8 cellular contexts compared by ENCODE assay signal in the genomic region with DNA sequence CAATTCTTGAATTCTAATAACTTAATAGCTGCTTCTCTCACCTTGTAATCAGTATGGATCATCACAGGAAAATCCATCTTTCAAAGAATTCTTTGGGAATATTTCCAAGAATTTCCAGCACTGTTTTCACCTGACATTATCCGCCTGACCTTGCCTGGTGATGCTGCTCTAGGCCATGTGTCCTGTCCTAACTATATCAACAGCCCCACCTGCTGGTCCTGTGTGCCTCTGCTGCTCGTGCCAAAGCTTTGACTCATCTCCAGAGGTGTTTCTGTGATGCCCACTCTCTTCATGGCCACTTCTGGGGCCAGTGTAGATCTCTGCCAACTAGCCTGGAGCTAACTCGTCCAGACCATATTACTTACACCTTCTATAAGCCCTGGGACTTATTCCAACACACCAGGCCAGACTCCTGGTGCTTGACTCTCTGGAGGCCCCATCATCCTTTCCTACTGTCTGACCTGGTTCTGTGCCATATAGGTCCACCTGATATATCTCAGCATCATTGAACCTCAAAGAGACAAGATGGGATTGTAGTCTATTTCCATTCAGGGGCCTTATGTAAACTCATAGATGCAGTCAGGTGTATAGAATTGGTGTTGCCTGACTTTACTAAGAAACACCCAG.
DNase-seq lines count a peak whose midpoint lies in the region; ATAC-seq and TF ChIP-seq lines count a peak whose summit lies in the region.

No MANE protein-coding gene starts in this region.

- H3K4me3 Mint-ChIP-seq in natural killer cell treated with Interleukin-12 subunit alpha and Interleukin-12 subunit beta and Interleukin-15 and Interleukin-18, amount 100 ng/mL, for 72 hours: no peak overlapping the region

- no peaks in the 10 kb centered on the region for H3K9me3 Mint-ChIP-seq in natural killer cell treated with Interleukin-12 subunit alpha and Interleukin-12 subunit beta and Interleukin-15 and Interleukin-18, amount 100 ng/mL, for 72 hours

- peaks cover 0 to 3% of the 10 kb centered on the region in 2 donors for H3K27me3 Mint-ChIP-seq in natural killer cell treated with Interleukin-12 subunit alpha and Interleukin-12 subunit beta and Interleukin-15 and Interleukin-18, amount 100 ng/mL, for 72 hours

- CTCF ChIA-PET in AG04449 (lab: Yijun Ruan, JAX): interaction anchor here (1.0 to 2.5 kb wide), 7 partner anchors 11 to 478 kb away, joined by 3 to 10 read pairs (median 5); no protein-coding TSS in a partner anchor

- ATAC-seq in GM18517 (IDR thresholded peaks at IDR 0.05; ENCODE audit: unreplicated experiment) (peak; percentile 77), HG03378 (IDR thresholded peaks at IDR 0.05; ENCODE audit: unreplicated experiment) (peak; percentile 66)
- ATAC-seq in natural killer cell treated with Interleukin-12 subunit alpha and Interleukin-12 subunit beta and Interleukin-15 and Interleukin-18, amount 100 ng/mL, for 72 hours: peak; percentile 72 to 82

- POLR2A ChIA-PET in AG04449 (lab: Yijun Ruan, JAX): no interaction called here

- H3K27ac Mint-ChIP-seq in natural killer cell treated with Interleukin-12 subunit alpha and Interleukin-12 subunit beta and Interleukin-15 and Interleukin-18, amount 100 ng/mL, for 72 hours: no peak overlapping the region

- TF ChIP-seq POLR2A in erythroblast (IDR thresholded peaks at IDR 0.05; ENCODE audit: low read length): no peak

- peak; percentile 70 for TF ChIP-seq CTCF in AG04449 (IDR thresholded peaks at IDR 0.05; ENCODE audit: insufficient read depth, low read length, missing control alignments)

- no peak for DNase-seq in AG04449 (ENCODE audit: low read depth, low spot score)
- DNase-seq in NOMO-1 treated with dmso at 0.1 percent for 144 hours (lab: John Stamatoyannopoulos, UW; ENCODE audit: unreplicated experiment): peak; percentile 37
- peak; percentile 54 for DNase-seq in activated CD8-positive, alpha-beta memory T cell treated with anti-CD3 and anti-CD28 coated beads, Interleukin-2, amount 50 U/mL, for 4 hours
- DNase-seq in erythroblast (lab: John Stamatoyannopoulos, UW): peak; percentile 35 to 54
- no peak for DNase-seq in natural killer cell treated with Interleukin-12 subunit alpha and Interleukin-12 subunit beta and Interleukin-15 and Interleukin-18, amount 100 ng/mL, for 72 hours (ENCODE audit: low spot score)
- DNase-seq in superior temporal gyrus (ENCODE audit: extremely low spot score): peak; percentile 78

- no peaks in the 10 kb centered on the region for H3K36me3 Mint-ChIP-seq in natural killer cell treated with Interleukin-12 subunit alpha and Interleukin-12 subunit beta and Interleukin-15 and Interleukin-18, amount 100 ng/mL, for 72 hours

- no peak overlapping the region for H3K4me3 ChIP-seq in AG04449 (ENCODE audit: low read depth, low read length)

- peaks cover 0 to 9% of the 10 kb centered on the region in 2 donors for H3K4me1 Mint-ChIP-seq in natural killer cell treated with Interleukin-12 subunit alpha and Interleukin-12 subunit beta and Interleukin-15 and Interleukin-18, amount 100 ng/mL, for 72 hours (ENCODE audit: low read depth in 2 of 2)

Comparison
In these comparisons a context has a peak if more than half of its experiments do, and no peak if none do; other contexts are left out.
1. DNase-seq: peak in NOMO-1 treated with dmso at 0.1 percent for 144 hours (single experiment), activated CD8-positive, alpha-beta memory T cell treated with anti-CD3 and anti-CD28 coated beads, Interleukin-2, amount 50 U/mL, for 4 hours (single experiment), erythroblast (2 of 2) and superior temporal gyrus (single experiment); none in AG04449 (single experiment) and natural killer cell treated with Interleukin-12 subunit alpha and Interleukin-12 subunit beta and Interleukin-15 and Interleukin-18, amount 100 ng/mL, for 72 hours (single experiment).
2. Peak in every context shown above with its lines, with median percentiles within 50 percentile points of each other: ATAC-seq.